In the genomic region with DNA sequence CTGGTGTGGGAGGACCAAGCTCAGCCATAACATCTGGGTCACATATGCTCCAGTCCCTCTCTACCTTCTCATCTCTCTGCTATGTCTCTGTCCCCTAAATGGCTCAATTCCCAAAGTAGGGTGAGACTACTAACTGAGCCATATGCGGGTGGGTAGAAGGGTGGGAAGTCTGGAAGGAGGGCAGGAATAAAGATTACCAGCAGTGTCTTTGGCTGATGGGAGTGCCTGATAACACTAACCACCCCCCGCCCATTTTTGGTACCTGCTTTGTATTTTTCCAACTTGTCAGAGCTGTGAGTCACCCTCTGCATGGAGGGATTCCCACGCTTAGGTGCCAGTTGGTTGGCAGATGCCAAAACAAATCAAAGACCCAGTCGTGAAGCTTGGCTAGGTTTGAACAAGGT, we compare ENCODE assay signal across 21 cellular contexts. TPM values are rescaled to one million over a fixed set of nuclear protein-coding genes. Genes with fewer than 3 reads are reported as not detected.
A peak's percentile ranks its signal among the peaks of the same experiment; 100 is the strongest.
DNase-seq lines count a peak whose midpoint lies in the region; ATAC-seq and TF ChIP-seq lines count a peak whose summit lies in the region.
"Had no signal": no experiment of that assay in that cellular context is flagged by ENCODE, and none has a peak within 500 bp of the region (broad histone marks: within the 10 kb centered on the region; RNA-seq: fewer than 3 reads in every experiment).

No MANE protein-coding gene starts in this region.

- ATAC-seq in right lobe of liver: no peak
- no peak for ATAC-seq in GM21528 (IDR thresholded peaks at IDR 0.05; ENCODE audit: low FRiP score, unreplicated experiment)
- ATAC-seq: activated CD4-positive, CD25-positive, alpha-beta regulatory T cell treated with anti-CD3 and anti-CD28 coated beads, Interleukin-2, amount 50 U/mL, for 24 hours; CD8-positive, alpha-beta T cell; natural killer cell treated with Interleukin-12 subunit alpha and Interleukin-12 subunit beta and Interleukin-15 and Interleukin-18, amount 100 ng/mL, for 72 hours had no signal

- no peak overlapping the region for H3K4ac ChIP-seq in neuronal stem cell (ENCODE audit: low read length)

- H3K4me2 ChIP-seq in neuronal stem cell (ENCODE audit: insufficient read depth, low read length, poor library complexity, severe bottlenecking): no peak overlapping the region

- no peaks in the 10 kb centered on the region for H3K36me3 ChIP-seq in neuronal stem cell (replicated peaks in 1 of 2; ENCODE audit: control insufficient read depth in 2 of 2, insufficient read depth in 2 of 2, low read length in 2 of 2)
- H3K36me3 ChIP-seq in right lobe of liver: no peaks in the 10 kb centered on the region
- no peaks in the 10 kb centered on the region for H3K36me3 ChIP-seq in sigmoid colon
- H3K36me3 ChIP-seq: cardiac muscle cell had no signal

- TF ChIP-seq EP300 in sigmoid colon (IDR thresholded peaks at IDR 0.05): no peak

- peak overlapping the region; percentile 57 for H2AK5ac ChIP-seq in neuronal stem cell (ENCODE audit: low read depth, low read length)

- peaks cover 0 to 3% (median 0%) of the 10 kb centered on the region in 3 experiments for H3K27me3 ChIP-seq in neuronal stem cell (ENCODE audit: control insufficient read depth in 3 of 3, insufficient read depth in 3 of 3, low read depth in 1 of 3, low read length in 3 of 3)
- H3K27me3 ChIP-seq in right lobe of liver: no peaks in the 10 kb centered on the region
- H3K27me3 ChIP-seq in sigmoid colon: no peaks in the 10 kb centered on the region
- H3K27me3 ChIP-seq: cardiac muscle cell had no signal

- H3K23ac ChIP-seq in neuronal stem cell (ENCODE audit: low read depth, low read length, poor library complexity): no peak overlapping the region

- no peak overlapping the region for H3K4me3 ChIP-seq in neuronal stem cell (ENCODE audit: low read length in 2 of 2)
- H3K4me3 ChIP-seq in right lobe of liver: no peak overlapping the region
- H3K4me3 ChIP-seq in sigmoid colon: no peak overlapping the region
- H3K4me3 ChIP-seq: cardiac muscle cell had no signal

- H2BK15ac ChIP-seq in neuronal stem cell (ENCODE audit: low read length): no peak overlapping the region

- H3K27ac Mint-ChIP-seq in Calu3 (ENCODE audit: unreplicated experiment): no peak overlapping the region
- H3K27ac Mint-ChIP-seq: activated naive CD8-positive, alpha-beta T cell treated with anti-CD3 and anti-CD28 coated beads, Interleukin-2, amount 10 ng/mL, durations not matched to agents 7 days and 5 days; CD8-positive, alpha-beta T cell; memory B cell; natural killer cell treated with Interleukin-12 subunit alpha and Interleukin-12 subunit beta and Interleukin-15 and Interleukin-18, amount 100 ng/mL, for 72 hours; type B pancreatic cell had no signal

- H2AFZ ChIP-seq in neuronal stem cell (ENCODE audit: low read length): no peak overlapping the region

- no peaks in the 10 kb centered on the region for H3K9me3 Mint-ChIP-seq in Calu3 (ENCODE audit: low read depth, unreplicated experiment)
- H3K9me3 Mint-ChIP-seq: activated naive CD8-positive, alpha-beta T cell treated with anti-CD3 and anti-CD28 coated beads, Interleukin-2, amount 10 ng/mL, durations not matched to agents 7 days and 5 days; CD8-positive, alpha-beta T cell; memory B cell; natural killer cell treated with Interleukin-12 subunit alpha and Interleukin-12 subunit beta and Interleukin-15 and Interleukin-18, amount 100 ng/mL, for 72 hours; type B pancreatic cell had no signal

- intact Hi-C loops in Calu3 (cut with micrococcal nuclease; ENCODE audit: unreplicated experiment): no loop called here
- intact Hi-C loops in right lobe of liver (cut with DNase I): no loop called here
- intact Hi-C loops in sigmoid colon (cut with DNase I): loop anchor here (5.0 kb wide), 1 partner anchor 41 kb away; no protein-coding TSS in a partner anchor

- no peak for TF ChIP-seq CTCF in Calu3 (IDR thresholded peaks at IDR 0.05; ENCODE audit: unreplicated experiment)
- no peak for TF ChIP-seq CTCF in right lobe of liver (IDR thresholded peaks at IDR 0.05)
- no peak for TF ChIP-seq CTCF in sigmoid colon (IDR thresholded peaks at IDR 0.05)

- H3K14ac ChIP-seq in neuronal stem cell (ENCODE audit: low read length): no peak overlapping the region

- H3K4me1 ChIP-seq in neuronal stem cell (ENCODE audit: control insufficient read depth in 2 of 2, insufficient read depth in 1 of 2, low read depth in 1 of 2, low read length in 2 of 2) (no peaks in the 10 kb centered on the region), right lobe of liver (no peaks in the 10 kb centered on the region), sigmoid colon (peaks cover 0 to 5% (median 0%) of the 10 kb centered on the region in 4 donors)

- H3K4me1 Mint-ChIP-seq in Calu3 (ENCODE audit: low read depth, unreplicated experiment): no peaks in the 10 kb centered on the region

- H2BK5ac ChIP-seq in neuronal stem cell (ENCODE audit: low read length): no peak overlapping the region

- H3K9me3 ChIP-seq in neuronal stem cell (replicated peaks in 1 of 2; ENCODE audit: control insufficient read depth in 2 of 2, insufficient read depth in 1 of 2, low read depth in 1 of 2, low read length in 2 of 2) (no peaks in the 10 kb centered on the region), right lobe of liver (no peaks in the 10 kb centered on the region), sigmoid colon (no peaks in the 10 kb centered on the region)

- no peak overlapping the region for H3K4me3 Mint-ChIP-seq in Calu3 (ENCODE audit: low read depth, unreplicated experiment)
- H3K4me3 Mint-ChIP-seq: activated naive CD8-positive, alpha-beta T cell treated with anti-CD3 and anti-CD28 coated beads, Interleukin-2, amount 10 ng/mL, durations not matched to agents 7 days and 5 days; CD8-positive, alpha-beta T cell; memory B cell; natural killer cell treated with Interleukin-12 subunit alpha and Interleukin-12 subunit beta and Interleukin-15 and Interleukin-18, amount 100 ng/mL, for 72 hours; type B pancreatic cell had no signal

- no CpG with 5 or more reads among the region's 4 CpGs for WGBS in neuronal stem cell (ENCODE audit: extremely low coverage in 2 of 2, insufficient read length in 2 of 2, insufficient replicate concordance in 1 of 2), 2 donors
- WGBS in right lobe of liver (ENCODE audit: insufficient coverage, low coverage, low lambda C conversion rate, missing lambda C conversion rate): 46% methylated on average over 3 of the region's 4 CpGs
- 19 to 60% methylated on average over 4 of the region's 4 CpGs for WGBS in sigmoid colon, 2 donors

- TF ChIP-seq POLR2A in right lobe of liver (IDR thresholded peaks at IDR 0.05): no peak
- TF ChIP-seq POLR2A in sigmoid colon (IDR thresholded peaks at IDR 0.05): no peak

- no peak overlapping the region for H4K8ac ChIP-seq in neuronal stem cell (ENCODE audit: low read depth, low read length)

- peak; percentile 18 for DNase-seq in Calu3
- DNase-seq in NCI-H2171 (lab: John Stamatoyannopoulos, UW): peak; percentile 33
- DNase-seq in caudate nucleus (lab: John Stamatoyannopoulos, UW): peak in 46 of 61 donors; percentile 11 to 97 (median 64)
- no peak for DNase-seq in neuronal stem cell (ENCODE audit: low spot score)
- DNase-seq in right lobe of liver: no peak
- DNase-seq in NCI-H524 treated with DMSO at 0.1 percent for 48 hours (lab: John Stamatoyannopoulos, UW): no peak
- no peak for DNase-seq in sigmoid colon
- DNase-seq: activated CD8-positive, alpha-beta memory T cell treated with anti-CD3 and anti-CD28 coated beads for 24 hours; activated naive CD8-positive, alpha-beta T cell treated with anti-CD3 and anti-CD28 coated beads, Interleukin-2, amount 10 ng/mL, durations not matched to agents 7 days and 5 days; CD8-positive, alpha-beta T cell; NCI-H1105; NCI-H2227 treated with DMSO at 0.1 percent for 48 hours; retina; SIG-M5; stimulated activated naive CD4-positive, alpha-beta T cell treated with Interleukin-2 at 50 U/mL for 16 hours had no signal

- no TSS peak for BruUV-seq in Calu3 (replicated peaks; lab: Mats Ljungman, UMichigan)

- H3K18ac ChIP-seq in neuronal stem cell (ENCODE audit: low read length): peak overlapping the region; percentile 27

- H3K36me3 Mint-ChIP-seq in Calu3 (ENCODE audit: insufficient read depth, unreplicated experiment): peaks cover 5% of the 10 kb centered on the region
- H3K36me3 Mint-ChIP-seq: activated naive CD8-positive, alpha-beta T cell treated with anti-CD3 and anti-CD28 coated beads, Interleukin-2, amount 10 ng/mL, durations not matched to agents 7 days and 5 days; CD8-positive, alpha-beta T cell; memory B cell; natural killer cell treated with Interleukin-12 subunit alpha and Interleukin-12 subunit beta and Interleukin-15 and Interleukin-18, amount 100 ng/mL, for 72 hours; type B pancreatic cell had no signal

- H3K27ac ChIP-seq in caudate nucleus (ENCODE audit: low read depth, low read length): peak overlapping the region; percentile 26
- H3K27ac ChIP-seq in neuronal stem cell (replicated peaks; ENCODE audit: low read length): no peak overlapping the region
- no peak overlapping the region for H3K27ac ChIP-seq in right lobe of liver
- no peak overlapping the region for H3K27ac ChIP-seq in sigmoid colon
- H3K27ac ChIP-seq: cardiac muscle cell had no signal

- H3K27me3 Mint-ChIP-seq in Calu3 (ENCODE audit: unreplicated experiment): peaks cover 42% of the 10 kb centered on the region
- H3K27me3 Mint-ChIP-seq: type B pancreatic cell had no signal

- peak overlapping the region; percentile 49 for H2BK12ac ChIP-seq in neuronal stem cell (ENCODE audit: low read length)

- no peaks in the 10 kb centered on the region for H3K79me1 ChIP-seq in neuronal stem cell (ENCODE audit: low read depth, low read length)

- no peak overlapping the region for H3K9ac ChIP-seq in neuronal stem cell (ENCODE audit: low read depth, low read length, poor library complexity)

- CTCF ChIA-PET in Calu3 (lab: Charles Lee): interaction anchor here (0.8 to 1.3 kb wide), 2 partner anchors 8 to 14 kb away, joined by 3 to 5 read pairs; no protein-coding TSS in a partner anchor

- no peak overlapping the region for H4K91ac ChIP-seq in neuronal stem cell (ENCODE audit: low read depth, low read length, poor library complexity)

- H2BK120ac ChIP-seq in neuronal stem cell (ENCODE audit: low read depth, low read length): no peak overlapping the region

RNA-seq across cellular contexts. Expression of gene SSBP3, which starts 14.9 kb away (rescaled TPM):
- total RNA-seq in Calu3 (2022) (16.6 and 16.7 TPM in 2 replicates), right lobe of liver (10 to 100 TPM; 19.4 to 34.1 (median 24.4) TPM), sigmoid colon (10 to 100 TPM; 27.4 to 38.5 (median 34.8) TPM)
- polyA plus RNA-seq in neuronal stem cell (2013, experiment 1 of 2): 127 TPM
- 133 TPM for polyA plus RNA-seq in neuronal stem cell (2013, experiment 2 of 2)
- polyA plus RNA-seq in sigmoid colon: 10 to 100 TPM; 40.1 to 62.5 (median 41.8) TPM

Comparison
In these comparisons a context has a peak if more than half of its experiments do, and no peak if none do; other contexts are left out.
1. DNase-seq: peak in Calu3 (single experiment), NCI-H2171 (single experiment) and caudate nucleus (46 of 61); none in neuronal stem cell (single experiment), right lobe of liver (0 of 3), NCI-H524 treated with DMSO at 0.1 percent for 48 hours (single experiment) and sigmoid colon (single experiment).